ENCODE assay signal across 16 cellular contexts in the genomic region with DNA sequence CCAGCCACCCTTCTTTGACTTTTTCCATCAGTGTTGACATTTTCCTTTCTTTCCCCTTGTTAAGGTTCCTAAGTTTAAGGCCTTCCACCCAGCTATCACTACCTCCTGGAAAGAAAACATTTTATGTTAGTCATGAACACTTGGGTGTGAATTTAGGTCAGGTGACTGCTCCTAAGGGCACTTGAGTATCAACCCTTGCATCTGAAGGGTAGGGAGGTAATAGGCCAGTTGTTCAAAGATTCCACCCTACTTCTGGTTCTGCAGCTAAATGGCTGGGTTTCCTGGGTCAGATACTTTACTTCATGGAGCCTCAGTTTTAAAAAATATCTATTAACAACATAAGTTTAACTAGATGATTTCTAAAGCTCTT. TPM values are rescaled to one million over a fixed set of nuclear protein-coding genes. Genes with fewer than 3 reads are reported as not detected.
DNase-seq lines count a peak whose midpoint lies in the region; ATAC-seq and TF ChIP-seq lines count a peak whose summit lies in the region.
"Had no signal": no experiment of that assay in that cellular context is flagged by ENCODE, and none has a peak within 500 bp of the region (broad histone marks: within the 10 kb centered on the region; RNA-seq: fewer than 3 reads in every experiment).

No MANE protein-coding gene starts in this region.

- TF ChIP-seq CTCF in breast epithelium (IDR thresholded peaks at IDR 0.05) (no peak), mammary epithelial cell (conservative IDR thresholded peaks at IDR 0.05 in 1 of 2, IDR thresholded peaks at IDR 0.05 in 1 of 2; ENCODE audit: extremely low read depth in 1 of 2, insufficient read depth in 1 of 2, low read depth in 1 of 2, low read length in 2 of 2) (no peak), ascending aorta (IDR thresholded peaks at IDR 0.05) (no peak), prostate gland (IDR thresholded peaks at IDR 0.05) (no peak), transverse colon (IDR thresholded peaks at IDR 0.05) (no peak), nephron progenitor cell (IDR thresholded peaks at IDR 0.05) (no peak), foreskin keratinocyte (conservative IDR thresholded peaks at IDR 0.05) (no peak)

- DNase-seq in breast epithelium (ENCODE audit: low spot score in 2 of 2) (no peak), mammary epithelial cell (no peak), ascending aorta (ENCODE audit: low spot score in 2 of 2) (no peak), prostate gland (ENCODE audit: low spot score) (no peak), transverse colon (no peak), nephron progenitor cell (no peak), foreskin keratinocyte (no peak)
- DNase-seq: DMS 273 treated with DMSO at 0.1 percent for 48 hours, PC-9, T-helper 9 cell had no signal

- no peaks in the 10 kb centered on the region for H3K36me3 Mint-ChIP-seq in nephron progenitor cell (ENCODE audit: low read depth)
- H3K36me3 Mint-ChIP-seq: activated naive CD4-positive, alpha-beta T cell treated with anti-CD3 and anti-CD28 coated beads, Interleukin-2, amount 50 U/mL, for 72 hours; brain had no signal

- peaks cover 28% of the 10 kb centered on the region for H3K4me1 Mint-ChIP-seq in nephron progenitor cell

- H2AFZ ChIP-seq in mammary epithelial cell (ENCODE audit: low read depth, low read length), result no peak overlapping the region
- H2AFZ ChIP-seq: PC-9 had no signal

- H3K27ac ChIP-seq in breast epithelium (peak overlapping the region; percentile 15 to 76), mammary epithelial cell (ENCODE audit: insufficient read depth, low read depth, low read length) (no peak overlapping the region), ascending aorta (peak overlapping the region; percentile 12 to 14), prostate gland (peak overlapping the region; percentile 35 to 70), transverse colon (peak overlapping the region; percentile 5 to 40 (median 36)), foreskin keratinocyte (no peak overlapping the region)
- H3K27ac ChIP-seq: PC-9 had no signal

- H3K27me3 Mint-ChIP-seq in nephron progenitor cell (ENCODE audit: low read depth, poor library complexity), result peaks cover 3% of the 10 kb centered on the region

- no peak overlapping the region for H3K9ac ChIP-seq in mammary epithelial cell (ENCODE audit: insufficient read depth, low read length)

- in situ Hi-C loops in mammary epithelial cell (cut with MboI; ENCODE audit: low sequenced_read_pairs in 2 of 2) (no loop called here), transverse colon (cut with MboI; ENCODE audit: low pct_ligation_motif_present in 1 of 4, low pct_unique_long_range_greater_than_20kb in 1 of 4, low sequenced_read_pairs in 3 of 4) (no loop called here)

- TF ChIP-seq EP300 in transverse colon (IDR thresholded peaks at IDR 0.05; ENCODE audit: low read depth), result no peak

- H3K36me3 ChIP-seq in breast epithelium, result no peaks in the 10 kb centered on the region
- H3K36me3 ChIP-seq in mammary epithelial cell (ENCODE audit: insufficient read depth, low read length), result no peaks in the 10 kb centered on the region
- H3K36me3 ChIP-seq in ascending aorta, result no peaks in the 10 kb centered on the region
- H3K36me3 ChIP-seq in prostate gland, result no peaks in the 10 kb centered on the region
- no peaks in the 10 kb centered on the region for H3K36me3 ChIP-seq in transverse colon

- no peaks in the 10 kb centered on the region for H3K4me1 ChIP-seq in breast epithelium
- no peaks in the 10 kb centered on the region for H3K4me1 ChIP-seq in mammary epithelial cell (ENCODE audit: insufficient read depth, low read length)
- H3K4me1 ChIP-seq in ascending aorta, result no peaks in the 10 kb centered on the region
- H3K4me1 ChIP-seq in prostate gland (replicated peaks), result peaks cover 4% of the 10 kb centered on the region
- no peaks in the 10 kb centered on the region for H3K4me1 ChIP-seq in transverse colon
- H3K4me1 ChIP-seq in foreskin keratinocyte, result no peaks in the 10 kb centered on the region

- TF ChIP-seq POLR2A in breast epithelium (IDR thresholded peaks at IDR 0.05), result no peak
- no peak for TF ChIP-seq POLR2A in prostate gland (IDR thresholded peaks at IDR 0.05)
- no peak for TF ChIP-seq POLR2A in transverse colon (IDR thresholded peaks at IDR 0.05)

- H3K4me3 Mint-ChIP-seq in nephron progenitor cell, result no peak overlapping the region
- H3K4me3 Mint-ChIP-seq: brain had no signal

- H3K27ac Mint-ChIP-seq in nephron progenitor cell, result no peak overlapping the region
- H3K27ac Mint-ChIP-seq: activated naive CD4-positive, alpha-beta T cell treated with anti-CD3 and anti-CD28 coated beads, Interleukin-2, amount 50 U/mL, for 72 hours; brain had no signal

- no peaks in the 10 kb centered on the region for H3K79me2 ChIP-seq in mammary epithelial cell (ENCODE audit: insufficient read depth, low read length)

- H3K4me2 ChIP-seq in mammary epithelial cell (ENCODE audit: insufficient read depth, low read depth, low read length), result no peak overlapping the region
- H3K4me2 ChIP-seq: PC-9 had no signal

- CTCF ChIA-PET in mammary epithelial cell (lab: Charles Lee; ENCODE audit: low non-redundant PET), result no interaction called here

- peaks cover 3% of the 10 kb centered on the region for H3K9me3 Mint-ChIP-seq in nephron progenitor cell
- H3K9me3 Mint-ChIP-seq: activated naive CD4-positive, alpha-beta T cell treated with anti-CD3 and anti-CD28 coated beads, Interleukin-2, amount 50 U/mL, for 72 hours had no signal

- H3K9me3 ChIP-seq in breast epithelium, result no peaks in the 10 kb centered on the region
- H3K9me3 ChIP-seq in mammary epithelial cell (replicated peaks; ENCODE audit: insufficient read depth, low read length), result no peaks in the 10 kb centered on the region
- H3K9me3 ChIP-seq in ascending aorta, result no peaks in the 10 kb centered on the region
- no peaks in the 10 kb centered on the region for H3K9me3 ChIP-seq in prostate gland
- no peaks in the 10 kb centered on the region for H3K9me3 ChIP-seq in transverse colon

- BruUV-seq in mammary epithelial cell (replicated peaks; lab: Mats Ljungman, UMichigan), result no TSS peak

- H4K20me1 ChIP-seq in mammary epithelial cell (ENCODE audit: insufficient read depth, low read length), result no peaks in the 10 kb centered on the region

- H3K4me3 ChIP-seq in breast epithelium, result no peak overlapping the region
- H3K4me3 ChIP-seq in mammary epithelial cell (replicated peaks in 1 of 3; ENCODE audit: insufficient read depth in 1 of 3, low read depth in 2 of 3, low read length in 3 of 3), result no peak overlapping the region
- no peak overlapping the region for H3K4me3 ChIP-seq in ascending aorta
- no peak overlapping the region for H3K4me3 ChIP-seq in prostate gland
- H3K4me3 ChIP-seq in transverse colon, result no peak overlapping the region
- H3K4me3 ChIP-seq: GM12878, PC-9 had no signal

- intact Hi-C loops in breast epithelium (cut with DNase I; ENCODE audit: low total_unique reads) (no loop called here), mammary epithelial cell (cut with micrococcal nuclease) (no loop called here), ascending aorta (cut with DNase I) (no loop called here), prostate gland (cut with DNase I) (no loop called here), transverse colon (cut with DNase I; ENCODE audit: low total_unique reads) (no loop called here)

- ATAC-seq in HG03354 (IDR thresholded peaks at IDR 0.05; ENCODE audit: poor library complexity, severe bottlenecking, unreplicated experiment) (no peak), foreskin keratinocyte (no peak)
- ATAC-seq: GM12878 had no signal

- dilution Hi-C loops in mammary epithelial cell (cut with HindIII; ENCODE audit: low sequenced_read_pairs), result no loop called here

- H3K27me3 ChIP-seq in breast epithelium (no peaks in the 10 kb centered on the region), mammary epithelial cell (ENCODE audit: insufficient read depth, low read length) (no peaks in the 10 kb centered on the region), ascending aorta (no peaks in the 10 kb centered on the region), prostate gland (replicated peaks; ENCODE audit: insufficient read depth) (no peaks in the 10 kb centered on the region), transverse colon (no peaks in the 10 kb centered on the region), foreskin keratinocyte (peaks cover 2% of the 10 kb centered on the region)

RNA-seq across cellular contexts. Expression of a gene that starts 49.1 kb away (rescaled TPM):
- total RNA-seq in breast epithelium (100 to 1,000 TPM in 1 of 3 donors, 10 to 100 TPM in 2; 32.2 to 121 (median 54.0) TPM), mammary epithelial cell (100 to 1,000 TPM in 1 of 2 donors, 10 to 100 TPM in 1; 97.7 to 111 TPM), ascending aorta (52.4 TPM), prostate gland (10 to 100 TPM; 14.3 to 21.6 TPM), transverse colon (10 to 100 TPM in 3 of 4 donors, 1 to 10 TPM in 1; 6.3 to 16.5 (median 11.7) TPM), foreskin keratinocyte (28.0 and 31.5 TPM in 2 replicates)
- polyA plus RNA-seq in mammary epithelial cell (48.9 TPM), foreskin keratinocyte (9.2 and 11.5 TPM in 2 replicates)
- polyA minus RNA-seq in mammary epithelial cell, result 96.5 TPM
- total RNA-seq: activated CD8-positive, alpha-beta memory T cell treated with anti-CD3 and anti-CD28 coated beads for 36 hours; mononuclear cell had no signal

Comparison
In these comparisons a context has a peak if more than half of its experiments do, and no peak if none do; other contexts are left out.
1. H3K27ac ChIP-seq: peak in breast epithelium (2 of 2), ascending aorta (2 of 2), prostate gland (2 of 2) and transverse colon (4 of 4); none in mammary epithelial cell (single experiment) and foreskin keratinocyte (single experiment).